Comparison of ENCODE assay signal across 8 cellular contexts in the genomic region with DNA sequence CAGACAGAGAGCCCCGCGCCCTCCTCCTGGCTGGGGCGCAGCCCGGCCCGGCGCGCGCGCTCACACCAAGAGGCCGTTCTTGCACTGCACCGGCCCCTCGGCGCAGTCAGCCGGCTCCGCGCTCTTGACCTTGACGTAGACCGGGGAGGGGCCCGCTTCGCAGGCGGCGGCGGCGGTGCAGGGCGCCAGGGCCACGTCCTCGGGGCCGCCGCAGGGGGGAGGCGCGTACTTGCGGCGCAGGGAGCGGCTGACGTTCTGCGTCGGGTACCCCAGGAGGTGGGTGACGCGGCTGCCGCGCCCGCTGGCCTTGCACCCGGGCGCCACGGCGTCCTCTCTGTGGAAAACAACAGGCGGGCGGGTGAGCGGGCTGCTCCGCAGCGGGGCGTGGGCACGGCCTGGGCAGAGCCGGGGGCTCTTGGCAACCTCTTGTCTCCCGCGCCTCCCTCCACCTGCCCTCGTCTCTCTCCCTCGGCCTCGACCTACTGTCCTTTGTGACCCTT. TPM values are rescaled to one million over a fixed set of nuclear protein-coding genes. Genes with fewer than 3 reads are reported as not detected.
DNase-seq lines count a peak whose midpoint lies in the region; ATAC-seq and TF ChIP-seq lines count a peak whose summit lies in the region.

No MANE protein-coding gene starts in this region.

- H3K27ac ChIP-seq in right atrium auricular region (peak overlapping the region; percentile 98 to 99), prostate gland (peak overlapping the region; percentile 84 to 87), upper lobe of left lung (peak overlapping the region; percentile 94 to 97 (median 96))

- TF ChIP-seq CTCF in right atrium auricular region (IDR thresholded peaks at IDR 0.05) (peak in 1 of 2 donors; percentile 44), prostate gland (IDR thresholded peaks at IDR 0.05) (peak in 2 of 4 experiments; percentile 22 to 38), upper lobe of left lung (IDR thresholded peaks at IDR 0.05) (peak in 4 of 6 experiments; percentile 24 to 70 (median 60))

- TF ChIP-seq POLR2A in prostate gland (IDR thresholded peaks at IDR 0.05) (peak; percentile 82), upper lobe of left lung (IDR thresholded peaks at IDR 0.05) (peak in 3 of 4 donors; percentile 77 to 97 (median 88))

- H3K36me3 ChIP-seq in right atrium auricular region (no peaks in the 10 kb centered on the region), prostate gland (no peaks in the 10 kb centered on the region), upper lobe of left lung (no peaks in the 10 kb centered on the region)

- H3K27me3 ChIP-seq in right atrium auricular region, result no peaks in the 10 kb centered on the region
- no peaks in the 10 kb centered on the region for H3K27me3 ChIP-seq in prostate gland (replicated peaks; ENCODE audit: insufficient read depth)
- no peaks in the 10 kb centered on the region for H3K27me3 ChIP-seq in upper lobe of left lung

- peak overlapping the region; percentile 57 to 77 for H3K4me3 ChIP-seq in right atrium auricular region
- peak overlapping the region; percentile 52 to 64 for H3K4me3 ChIP-seq in prostate gland
- H3K4me3 ChIP-seq in upper lobe of left lung, result peak overlapping the region; percentile 67 to 89 (median 80)

- ATAC-seq in GM21723 (IDR thresholded peaks at IDR 0.05; ENCODE audit: unreplicated experiment), result peak; percentile 85
- peak; percentile 95 to 98 for ATAC-seq in upper lobe of left lung (ENCODE audit: low FRiP score in 2 of 2)

- peak; percentile 74 for DNase-seq in DMS153 (lab: John Stamatoyannopoulos, UW)
- DNase-seq in LoVo (ENCODE audit: low spot score), result peak; percentile 92
- DNase-seq in T-helper 22 cell (ENCODE audit: low read depth), result peak; percentile 43
- DNase-seq in anterior cingulate cortex (lab: John Stamatoyannopoulos, UW), result peak in 55 of 58 donors; percentile 9 to 86 (median 63)
- DNase-seq in right atrium auricular region (ENCODE audit: low spot score), result peak; percentile 89
- peak; percentile 62 for DNase-seq in prostate gland (ENCODE audit: low spot score)
- DNase-seq in upper lobe of left lung, result peak; percentile 89 to 97

- peak in 1 of 4 donors; percentile 33 for TF ChIP-seq EP300 in upper lobe of left lung (IDR thresholded peaks at IDR 0.05)

- H3K4me1 ChIP-seq in right atrium auricular region, result peaks cover 0 to 20% of the 10 kb centered on the region in 2 donors
- H3K4me1 ChIP-seq in prostate gland (replicated peaks), result no peaks in the 10 kb centered on the region
- H3K4me1 ChIP-seq in upper lobe of left lung, result peaks cover 13 to 22% (median 19%) of the 10 kb centered on the region in 4 donors

- under 1% methylated on average over 37 of the region's 59 CpGs for WGBS in prostate gland
- WGBS in upper lobe of left lung, 2 donors, result 0% methylated on average over 8 to 27 of the region's 59 CpGs

- intact Hi-C loops in prostate gland (cut with DNase I), result loop anchor here (10.0 kb wide), 1 partner anchor 70 kb away; the partner anchor contains the start of gene TAGLN2

- H3K9me3 ChIP-seq in right atrium auricular region, result no peaks in the 10 kb centered on the region
- no peaks in the 10 kb centered on the region for H3K9me3 ChIP-seq in prostate gland
- no peaks in the 10 kb centered on the region for H3K9me3 ChIP-seq in upper lobe of left lung

RNA-seq across cellular contexts. Expression of gene VSIG8, which starts 7.7 kb away (rescaled TPM):
- total RNA-seq in right atrium auricular region (not detected), prostate gland (not detected), upper lobe of left lung (under 1 TPM in 1 of 6 donors, not detected in 5; 0.34 TPM)

RNA-seq across cellular contexts. Expression of gene SLAMF8, which starts 28.1 kb away (rescaled TPM):
- total RNA-seq in right atrium auricular region, result 1 to 10 TPM; 1.0 to 4.2 TPM
- total RNA-seq in prostate gland, result 1 to 10 TPM; 1.1 to 1.2 TPM
- total RNA-seq in upper lobe of left lung, result 10 to 100 TPM in 5 of 6 donors, 1 to 10 TPM in 1; 4.1 to 50.3 (median 27.6) TPM

RNA-seq across cellular contexts. Expression of gene CFAP45, which starts 45.2 kb away (rescaled TPM):
- total RNA-seq in right atrium auricular region, result 1 to 10 TPM in 1 of 2 donors, under 1 TPM in 1; 0.86 to 1.3 TPM
- 1 to 10 TPM in 1 of 2 donors, not detected in 1; 2.6 TPM for total RNA-seq in prostate gland
- 10 to 100 TPM in 2 of 6 donors, 1 to 10 TPM in 4; 1.2 to 34.6 (median 9.0) TPM for total RNA-seq in upper lobe of left lung

RNA-seq across cellular contexts. Expression of gene FCRL6, which starts 52.6 kb away (rescaled TPM):
- total RNA-seq in right atrium auricular region, result under 1 TPM in 1 of 2 donors, not detected in 1; 0.24 TPM
- not detected for total RNA-seq in prostate gland
- total RNA-seq in upper lobe of left lung, result 1 to 10 TPM; 1.8 to 5.2 (median 3.0) TPM

Comparison
In these comparisons a context has a peak if more than half of its experiments do, and no peak if none do; other contexts are left out.
1. Peak in every context shown above with its lines: DNase-seq, ATAC-seq, H3K4me3 ChIP-seq and H3K27ac ChIP-seq.
2. DNase-seq: peak in every context shown above with its lines; median percentile 93 in upper lobe of left lung; 92 in LoVo; 89 in right atrium auricular region; 74 in DMS153; 63 in anterior cingulate cortex; 62 in prostate gland; 43 in T-helper 22 cell.